Comparison of ENCODE assay signal across 10 cellular contexts in genomic region chr19:1245468-1245867, GRCh38. TPM values are rescaled to one million over a fixed set of nuclear protein-coding genes. Genes with fewer than 3 reads are reported as not detected.
DNase-seq lines count a peak whose midpoint lies in the region; ATAC-seq and TF ChIP-seq lines count a peak whose summit lies in the region.
"Had no signal": no experiment of that assay in that cellular context is flagged by ENCODE, and none has a peak within 500 bp of the region (broad histone marks: within the 10 kb centered on the region; RNA-seq: fewer than 3 reads in every experiment).

No MANE protein-coding gene starts in this region.

- peaks cover 0 to 3% of the 10 kb centered on the region in 2 donors for H3K27me3 Mint-ChIP-seq in natural killer cell (ENCODE audit: low read depth in 2 of 2)

- no peak overlapping the region for H3K4me3 ChIP-seq in DOHH2 (ENCODE audit: low read length)
- peak overlapping the region; percentile 22 to 44 (median 31) for H3K4me3 ChIP-seq in esophagus muscularis mucosa
- H3K4me3 ChIP-seq in rectal smooth muscle tissue (ENCODE audit: low read length) = no peak overlapping the region

- H3K79me2 ChIP-seq in DOHH2 (ENCODE audit: control insufficient read depth, low read length) = peaks cover 55% of the 10 kb centered on the region

- DNase-seq in esophagus muscularis mucosa (ENCODE audit: extremely low spot score) (no peak), natural killer cell (no peak), foreskin keratinocyte (no peak)
- no peak for DNase-seq in stimulated activated naive CD4-positive, alpha-beta T cell treated with Interleukin-2 at 50 U/mL for 16 hours (lab: John Stamatoyannopoulos, UW)
- DNase-seq: activated naive CD4-positive, alpha-beta T cell treated with anti-CD3 and anti-CD28 coated beads, Interleukin-2, amount 50 U/mL, for 16 hours; NCI-H1930 had no signal

- intact Hi-C loops in esophagus muscularis mucosa (cut with DNase I) = no loop called here
- intact Hi-C loops in natural killer cell (cut with micrococcal nuclease) = loop anchor here (5.0 to 10.0 kb wide), 2 partner anchors 223 to 321 kb away; partner anchors contain the start of genes ARID3A, RNU6-2 and TMEM259

- H3K27me3 ChIP-seq in DOHH2 (ENCODE audit: control insufficient read depth, low read length) (no peaks in the 10 kb centered on the region), esophagus muscularis mucosa (peaks cover 0 to 3% (median 0%) of the 10 kb centered on the region in 4 donors), rectal smooth muscle tissue (ENCODE audit: control insufficient read depth, insufficient read depth, low read length) (no peaks in the 10 kb centered on the region), foreskin keratinocyte (no peaks in the 10 kb centered on the region)

- ATAC-seq in natural killer cell = no peak
- no peak for ATAC-seq in foreskin keratinocyte
- ATAC-seq: activated CD4-positive, CD25-positive, alpha-beta regulatory T cell treated with anti-CD3 and anti-CD28 coated beads, Interleukin-2, amount 50 U/mL, for 24 hours had no signal

- H3F3A ChIP-seq in DOHH2 (ENCODE audit: control insufficient read depth, insufficient read depth) = peaks cover 11% of the 10 kb centered on the region; the same call in 1 of the 2 replicates

- H3K4me1 ChIP-seq in DOHH2 (ENCODE audit: control insufficient read depth, low read length) = peaks cover 49% of the 10 kb centered on the region
- H3K4me1 ChIP-seq in esophagus muscularis mucosa = peaks cover 67 to 77% (median 71%) of the 10 kb centered on the region in 4 donors
- peaks cover 35% of the 10 kb centered on the region for H3K4me1 ChIP-seq in rectal smooth muscle tissue (ENCODE audit: control insufficient read depth, insufficient read depth, low read length)
- peaks cover 3% of the 10 kb centered on the region for H3K4me1 ChIP-seq in foreskin keratinocyte

- peak overlapping the region in 1 of 2 donors; percentile 89 for H3K27ac Mint-ChIP-seq in natural killer cell
- H3K27ac Mint-ChIP-seq: endodermal cell had no signal

- peak overlapping the region; percentile 99 for H3K4me2 ChIP-seq in DOHH2 (ENCODE audit: low read length)

- no peaks in the 10 kb centered on the region for H3K9me2 ChIP-seq in DOHH2 (replicated peaks; ENCODE audit: control insufficient read depth, low read length)

- H3K27ac ChIP-seq in DOHH2 (ENCODE audit: low read depth, low read length) (no peak overlapping the region), esophagus muscularis mucosa (replicated peaks in 1 of 4) (peak overlapping the region; percentile 91 to 100 (median 100)), rectal smooth muscle tissue (ENCODE audit: low read depth, low read length) (peak overlapping the region; percentile 91), foreskin keratinocyte (no peak overlapping the region)

- H3K36me3 Mint-ChIP-seq in natural killer cell = no peaks in the 10 kb centered on the region

- peaks cover 11 to 20% of the 10 kb centered on the region in 2 donors for H3K4me1 Mint-ChIP-seq in natural killer cell

- TF ChIP-seq POLR2A in esophagus muscularis mucosa (IDR thresholded peaks at IDR 0.05; ENCODE audit: low read depth) = no peak

- no peaks in the 10 kb centered on the region for H4K20me1 ChIP-seq in DOHH2 (ENCODE audit: control insufficient read depth, insufficient read depth, low read depth, low read length)

- no peak overlapping the region for H3K4me3 Mint-ChIP-seq in natural killer cell
- H3K4me3 Mint-ChIP-seq: endodermal cell had no signal

- TF ChIP-seq EP300 in esophagus muscularis mucosa (IDR thresholded peaks at IDR 0.05) = no peak

- H3K36me3 ChIP-seq in DOHH2 (ENCODE audit: control insufficient read depth, low read length) (peaks cover 39% of the 10 kb centered on the region), esophagus muscularis mucosa (peaks cover 0 to 7% (median 4%) of the 10 kb centered on the region in 4 donors), rectal smooth muscle tissue (ENCODE audit: control insufficient read depth, insufficient read depth, low read length) (no peaks in the 10 kb centered on the region)

- no peaks in the 10 kb centered on the region for H3K9me3 Mint-ChIP-seq in natural killer cell
- H3K9me3 Mint-ChIP-seq: endodermal cell had no signal

- H3K9me3 ChIP-seq in DOHH2 (ENCODE audit: control insufficient read depth, insufficient read depth, low read length) (no peaks in the 10 kb centered on the region), esophagus muscularis mucosa (no peaks in the 10 kb centered on the region)

- WGBS in esophagus muscularis mucosa = 87% methylated on average over 12 of the region's 15 CpGs

- H3K9ac ChIP-seq in rectal smooth muscle tissue (ENCODE audit: low read length) = no peak overlapping the region

- TF ChIP-seq CTCF in DOHH2 (IDR thresholded peaks at IDR 0.05; ENCODE audit: low read depth, low read length, poor library complexity, severe bottlenecking) (no peak), esophagus muscularis mucosa (IDR thresholded peaks at IDR 0.05) (no peak), natural killer cell (IDR thresholded peaks at IDR 0.05) (no peak), foreskin keratinocyte (conservative IDR thresholded peaks at IDR 0.05) (no peak)

RNA-seq across cellular contexts. Expression of gene MIDN, which starts 2.9 kb away (rescaled TPM):
- total RNA-seq in esophagus muscularis mucosa (10 to 100 TPM; 20.3 to 72.2 (median 31.8) TPM), natural killer cell (100 to 1,000 TPM; 296 to 367 (median 314) TPM), foreskin keratinocyte (21.3 and 24.4 TPM in 2 replicates)
- 16.6 and 17.7 TPM in 2 replicates for polyA plus RNA-seq in foreskin keratinocyte

RNA-seq across cellular contexts. Expression of gene ATP5F1D, which starts 3.9 kb away (rescaled TPM):
- total RNA-seq in esophagus muscularis mucosa (100 to 1,000 TPM in 2 of 4 donors, 10 to 100 TPM in 2; 77.5 to 140 (median 109) TPM), natural killer cell (100 to 1,000 TPM in 2 of 3 donors, 10 to 100 TPM in 1; 88.6 to 119 (median 104) TPM), foreskin keratinocyte (133 and 135 TPM in 2 replicates)
- polyA plus RNA-seq in foreskin keratinocyte = 244 and 259 TPM in 2 replicates

RNA-seq across cellular contexts. Expression of gene CBARP, which starts 7.7 kb away (rescaled TPM):
- total RNA-seq in esophagus muscularis mucosa (1 to 10 TPM in 1 of 4 donors, under 1 TPM in 2, not detected in 1; 0.58 to 1.0 (median 0.99) TPM), natural killer cell (under 1 TPM in 2 of 3 donors, not detected in 1; 0.14 to 0.41 TPM), foreskin keratinocyte (3.0 and 3.1 TPM in 2 replicates)
- polyA plus RNA-seq in foreskin keratinocyte = 2.4 TPM in 2 replicates

RNA-seq across cellular contexts. Expression of gene CIRBP, which starts 23.7 kb away (rescaled TPM):
- total RNA-seq in esophagus muscularis mucosa (100 to 1,000 TPM; 236 to 601 (median 429) TPM), natural killer cell (100 to 1,000 TPM; 410 to 454 (median 440) TPM), foreskin keratinocyte (95.4 and 99.9 TPM in 2 replicates)
- polyA plus RNA-seq in foreskin keratinocyte = 128 and 129 TPM in 2 replicates

RNA-seq across cellular contexts. Expression of gene FAM174C, which starts 29.9 kb away (rescaled TPM):
- 10 to 100 TPM; 24.9 to 58.9 (median 43.6) TPM for total RNA-seq in esophagus muscularis mucosa
- 10 to 100 TPM; 26.6 to 33.4 (median 27.1) TPM for total RNA-seq in natural killer cell
- 48.1 and 50.9 TPM in 2 replicates for total RNA-seq in foreskin keratinocyte
- polyA plus RNA-seq in foreskin keratinocyte = 79.6 and 91.6 TPM in 2 replicates

Comparison
In these comparisons a context has a peak if more than half of its experiments do, and no peak if none do; other contexts are left out.
1. H3K27ac ChIP-seq: peak in esophagus muscularis mucosa (4 of 4) and rectal smooth muscle tissue (single experiment); none in DOHH2 (single experiment) and foreskin keratinocyte (single experiment).
2. H3K4me3 ChIP-seq: peak in esophagus muscularis mucosa (4 of 4); none in DOHH2 (single experiment) and rectal smooth muscle tissue (single experiment).
3. RNA of gene MIDN, which starts 2.9 kb away (total RNA-seq): 296 to 367 TPM in natural killer cell; 20.3 to 72.2 TPM in esophagus muscularis mucosa and 21.3 to 24.4 TPM in foreskin keratinocyte; every median in the first group is over 4 times any median in the second.